9 cellular contexts compared by ENCODE assay signal in the genomic region with DNA sequence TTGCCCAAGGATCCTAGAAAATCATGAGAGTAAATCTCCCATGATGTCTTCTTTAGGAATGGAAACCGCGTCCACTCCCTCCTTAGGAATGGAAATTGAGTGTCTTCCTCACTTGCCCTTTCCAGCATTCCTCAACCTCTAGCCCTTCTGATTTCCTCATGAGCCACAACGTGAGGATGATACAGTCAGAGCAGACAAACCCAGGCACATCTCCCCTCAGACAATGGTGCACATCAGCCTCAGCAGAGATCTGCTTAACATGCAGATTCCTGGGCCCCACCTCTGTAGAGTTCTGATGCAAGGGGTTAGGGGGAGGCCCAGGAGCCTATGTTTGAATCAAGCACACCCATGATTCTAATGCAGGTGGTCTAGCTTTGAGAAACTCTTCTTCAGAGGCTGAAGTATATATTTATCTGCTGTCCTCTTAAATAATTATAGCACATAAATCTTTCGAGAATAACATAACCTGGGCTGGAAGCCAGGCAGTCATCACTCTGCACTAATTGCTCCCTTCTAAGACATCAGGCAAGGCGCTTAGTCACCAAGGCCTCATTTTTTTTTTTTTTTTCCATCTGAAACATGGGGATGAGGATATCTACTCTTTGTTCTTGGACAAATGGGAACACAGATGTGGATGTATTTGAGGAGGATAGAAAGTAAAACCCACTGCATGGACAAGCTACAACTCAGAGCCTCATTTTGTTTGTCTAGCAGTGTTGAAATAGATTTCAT.
DNase-seq lines count a peak whose midpoint lies in the region; ATAC-seq, FAIRE-seq and TF ChIP-seq lines count a peak whose summit lies in the region.
"Had no signal": no experiment of that assay in that cellular context is flagged by ENCODE, and none has a peak within 500 bp of the region (broad histone marks: within the 10 kb centered on the region; RNA-seq: fewer than 3 reads in every experiment).

No MANE protein-coding gene starts in this region.

- H3K4me2 ChIP-seq in HepG2 (ENCODE audit: low read depth, low read length) = no peak overlapping the region

- no peaks in the 10 kb centered on the region for H4K20me1 ChIP-seq in HepG2 (ENCODE audit: insufficient read depth, low read length)

- H3K4me1 ChIP-seq in adrenal gland (replicated peaks in 1 of 2) (peaks cover 0 to 4% of the 10 kb centered on the region in 2 donors), HepG2 (ENCODE audit: insufficient read depth, low read length) (no peaks in the 10 kb centered on the region), transverse colon (peaks cover 0 to 11% (median 0%) of the 10 kb centered on the region in 4 donors)

- no peak for ATAC-seq in GM18870 (IDR thresholded peaks at IDR 0.05; ENCODE audit: unreplicated experiment)
- ATAC-seq in HepG2 = no peak

- 49 to 63% (median 59%) methylated on average over 5 of the region's 5 CpGs for WGBS in adrenal gland, 4 donors
- WGBS in HepG2 (ENCODE audit: low lambda C conversion rate) = 41% methylated on average over 5 of the region's 5 CpGs
- 28 to 63% methylated on average over 2 to 5 of the region's 5 CpGs for WGBS in transverse colon (ENCODE audit: low coverage in 1 of 2), 2 donors

- FAIRE-seq in islet of Langerhans (lab: Jason Lieb, UNC) = peak; percentile 98
- no peak for FAIRE-seq in HepG2 (lab: Jason Lieb, UNC)

- POLR2A ChIA-PET in HepG2 (lab: Yijun Ruan, JAX) = no interaction called here

- intact Hi-C loops in adrenal gland (cut with DNase I) (no loop called here), HepG2 (cut with micrococcal nuclease; ENCODE audit: unreplicated experiment) (no loop called here), transverse colon (cut with DNase I; ENCODE audit: low total_unique reads) (loop anchor here (10.0 kb wide), 1 partner anchor 109 kb away; no protein-coding TSS in a partner anchor)

- H3K4me3 ChIP-seq in adrenal gland (no peak overlapping the region), HepG2 (replicated peaks in 1 of 3; ENCODE audit: insufficient read depth in 1 of 3, low read depth in 2 of 3, low read length in 3 of 3) (no peak overlapping the region), transverse colon (no peak overlapping the region)

- no peaks in the 10 kb centered on the region for H3K27me3 ChIP-seq in adrenal gland
- no peaks in the 10 kb centered on the region for H3K27me3 ChIP-seq in HepG2 (ENCODE audit: control insufficient read depth in 1 of 2, insufficient read depth in 2 of 2, low read length in 2 of 2)
- H3K27me3 ChIP-seq in transverse colon = no peaks in the 10 kb centered on the region

- H3K27ac ChIP-seq in adrenal gland = no peak overlapping the region
- H3K27ac ChIP-seq in HepG2 (ENCODE audit: extremely low read length, insufficient read depth, low read length) = no peak overlapping the region
- H3K27ac ChIP-seq in transverse colon = peak overlapping the region in 2 of 4 donors; percentile 20 to 26

- no TSS peak for BruUV-seq in HepG2 (replicated peaks; lab: Mats Ljungman, UMichigan)

- no peaks in the 10 kb centered on the region for H3K79me2 ChIP-seq in HepG2 (ENCODE audit: insufficient read depth, low read length)

- in situ Hi-C loops in HepG2 (cut with HindIII; ENCODE audit: extremely low pct_ligation_motif_present, low pct_unique_long_range_greater_than_20kb) = no loop called here
- in situ Hi-C loops in transverse colon (cut with MboI; ENCODE audit: low pct_ligation_motif_present in 1 of 4, low pct_unique_long_range_greater_than_20kb in 1 of 4, low sequenced_read_pairs in 3 of 4) = no loop called here

- CTCF ChIA-PET in HepG2 (lab: Yijun Ruan, JAX; ENCODE audit: low intra/inter-chr PET ratio, low total read pairs) = no interaction called here

- TF ChIP-seq RAD21 in HepG2 (CRISPR knock-in tag; IDR thresholded peaks at IDR 0.05) = no peak

- H3K9me3 ChIP-seq in adrenal gland (replicated peaks in 1 of 3) (no peaks in the 10 kb centered on the region), HepG2 (ENCODE audit: low read length) (no peaks in the 10 kb centered on the region), transverse colon (no peaks in the 10 kb centered on the region)

- H3K9ac ChIP-seq in HepG2 (ENCODE audit: insufficient read depth, low read depth, low read length) = no peak overlapping the region

- TF ChIP-seq POLR2A in adrenal gland (IDR thresholded peaks at IDR 0.05) = no peak
- TF ChIP-seq POLR2A in HepG2 (IDR thresholded peaks at IDR 0.05; ENCODE audit: insufficient read depth in 1 of 2, low read depth in 2 of 2, low read length in 2 of 2) = no peak
- TF ChIP-seq POLR2A in transverse colon (IDR thresholded peaks at IDR 0.05) = no peak

- TF ChIP-seq CTCF in adrenal gland (IDR thresholded peaks at IDR 0.05) (no peak), HepG2 (CRISPR knock-in tag; IDR thresholded peaks at IDR 0.05) (no peak), transverse colon (IDR thresholded peaks at IDR 0.05) (no peak)

- H3K36me3 ChIP-seq in adrenal gland (replicated peaks in 1 of 2) (peaks cover 0 to 12% of the 10 kb centered on the region in 2 donors), HepG2 (replicated peaks in 1 of 2; ENCODE audit: control insufficient read depth in 1 of 2, insufficient read depth in 2 of 2, low read length in 2 of 2) (no peaks in the 10 kb centered on the region), transverse colon (no peaks in the 10 kb centered on the region)

- no peak overlapping the region for H2AFZ ChIP-seq in HepG2 (ENCODE audit: low read length)

- no peak for TF ChIP-seq EP300 in HepG2 (IDR thresholded peaks at IDR 0.05; ENCODE audit: low read depth in 2 of 2, low read length in 2 of 2)
- no peak for TF ChIP-seq EP300 in HepG2 (CRISPR knock-in tag; IDR thresholded peaks at IDR 0.05; ENCODE audit: borderline replicate concordance)
- TF ChIP-seq EP300 in transverse colon (IDR thresholded peaks at IDR 0.05; ENCODE audit: low read depth) = no peak

- DNase-seq in AG08395 (ENCODE audit: low spot score) = peak; percentile 58
- DNase-seq in NCI-H1417 (lab: John Stamatoyannopoulos, UW) = peak; percentile 23 to 94 (median 66)
- peak; percentile 24 to 75 (median 37) for DNase-seq in adrenal gland
- DNase-seq in NCI-H2107 (lab: John Stamatoyannopoulos, UW) = no peak
- no peak for DNase-seq in HepG2 (ENCODE audit: low spot score)
- no peak for DNase-seq in transverse colon
- DNase-seq: CD4-positive, alpha-beta memory T cell had no signal

TF ChIP-seq in HepG2, 621 proteins besides CTCF, POLR2A, EP300 and RAD21:
- TF ChIP-seq THAP11 (CRISPR knock-in tag; IDR thresholded peaks at IDR 0.05) = no peak
- no peak for TF ChIP-seq TBL1XR1 (IDR thresholded peaks at IDR 0.05; ENCODE audit: borderline replicate concordance, low read length, partially characterized antibody)
- no peak for TF ChIP-seq ZNF333 (CRISPR knock-in tag; IDR thresholded peaks at IDR 0.05; ENCODE audit: borderline replicate concordance)
- TF ChIP-seq, protein P1, sequence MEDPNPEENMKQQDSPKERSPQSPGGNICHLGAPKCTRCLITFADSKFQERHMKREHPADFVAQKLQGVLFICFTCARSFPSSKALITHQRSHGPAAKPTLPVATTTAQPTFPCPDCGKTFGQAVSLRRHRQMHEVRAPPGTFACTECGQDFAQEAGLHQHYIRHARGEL (CRISPR knock-in tag; IDR thresholded peaks at IDR 0.05) = no peak
- TF ChIP-seq RNF2 (conservative IDR thresholded peaks at IDR 0.05; ENCODE audit: low read depth) = no peak
- no peak for TF ChIP-seq ZBTB3 (CRISPR knock-in tag; IDR thresholded peaks at IDR 0.05; ENCODE audit: borderline replicate concordance, low read depth)
- no peak for TF ChIP-seq ZBTB8A (CRISPR knock-in tag; IDR thresholded peaks at IDR 0.05; ENCODE audit: borderline replicate concordance, low read depth)
- TF ChIP-seq, protein P2, sequence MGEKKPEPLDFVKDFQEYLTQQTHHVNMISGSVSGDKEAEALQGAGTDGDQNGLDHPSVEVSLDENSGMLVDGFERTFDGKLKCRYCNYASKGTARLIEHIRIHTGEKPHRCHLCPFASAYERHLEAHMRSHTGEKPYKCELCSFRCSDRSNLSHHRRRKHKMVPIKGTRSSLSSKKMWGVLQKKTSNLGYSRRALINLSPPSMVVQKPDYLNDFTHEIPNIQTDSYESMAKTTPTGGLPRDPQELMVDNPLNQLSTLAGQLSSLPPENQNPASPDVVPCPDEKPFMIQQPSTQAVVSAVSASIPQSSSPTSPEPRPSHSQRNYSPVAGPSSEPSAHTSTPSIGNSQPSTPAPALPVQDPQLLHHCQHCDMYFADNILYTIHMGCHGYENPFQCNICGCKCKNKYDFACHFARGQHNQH (CRISPR knock-in tag; IDR thresholded peaks at IDR 0.05) = no peak
- no peak for TF ChIP-seq ZNF878 (CRISPR knock-in tag; IDR thresholded peaks at IDR 0.05)
- TF ChIP-seq PRMT3 (CRISPR knock-in tag; IDR thresholded peaks at IDR 0.05; ENCODE audit: borderline replicate concordance, low read depth) = no peak
- TF ChIP-seq ZUFSP (CRISPR knock-in tag; IDR thresholded peaks at IDR 0.05; ENCODE audit: borderline replicate concordance) = no peak

Comparison
In these comparisons a context has a peak if more than half of its experiments do, and no peak if none do; other contexts are left out.
1. DNase-seq: peak in AG08395 (single experiment), NCI-H1417 (3 of 3) and adrenal gland (7 of 7); none in NCI-H2107 (single experiment), HepG2 (single experiment) and transverse colon (single experiment).